In the genomic region with DNA sequence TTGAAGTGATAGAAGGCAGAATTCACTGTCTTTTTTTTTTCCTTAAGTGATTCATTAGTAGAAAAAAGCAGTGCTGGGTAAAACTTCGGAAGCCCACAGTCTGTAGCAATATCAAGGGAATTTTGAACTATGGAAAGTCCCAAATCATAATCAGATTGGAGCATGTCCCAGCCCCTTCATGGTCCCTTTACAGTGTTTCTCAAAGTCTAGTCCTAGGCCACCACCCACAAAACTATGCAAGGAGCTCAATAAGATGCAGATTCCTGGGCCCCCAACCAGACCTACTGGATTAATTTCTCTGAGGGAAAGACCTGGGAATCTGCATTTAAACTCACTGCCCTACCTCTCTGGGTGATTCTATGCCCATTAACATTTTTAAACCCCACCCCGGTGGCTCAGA, we compare ENCODE assay signal across 14 cellular contexts. TPM values are rescaled to one million over a fixed set of nuclear protein-coding genes. Genes with fewer than 3 reads are reported as not detected.
DNase-seq lines count a peak whose midpoint lies in the region; ATAC-seq and TF ChIP-seq lines count a peak whose summit lies in the region.
"Had no signal": no experiment of that assay in that cellular context is flagged by ENCODE, and none has a peak within 500 bp of the region (broad histone marks: within the 10 kb centered on the region; RNA-seq: fewer than 3 reads in every experiment).

No MANE protein-coding gene starts in this region.

- H3K36me3 ChIP-seq in upper lobe of left lung, result peaks cover 11 to 94% (median 63%) of the 10 kb centered on the region in 4 donors

- no peak for DNase-seq in activated naive CD8-positive, alpha-beta T cell treated with anti-CD3 and anti-CD28 coated beads, Interleukin-2, amount 10 ng/mL, durations not matched to agents 7 days and 5 days
- no peak for DNase-seq in activated naive CD8-positive, alpha-beta T cell treated with anti-CD3 and anti-CD28 coated beads for 36 hours
- peak; percentile 66 for DNase-seq in choroid plexus epithelial cell (ENCODE audit: low read depth)
- peak; percentile 42 to 78 for DNase-seq in lung microvascular endothelial cell (ENCODE audit: low read depth in 2 of 2)
- no peak for DNase-seq in upper lobe of left lung
- no peak for DNase-seq in stimulated activated CD4-positive, alpha-beta T cell treated with anti-CD3 and anti-CD28 coated beads, Interleukin-2, amount 100 ng/mL, for 24 hours
- DNase-seq in NCI-H2171 (lab: John Stamatoyannopoulos, UW), result no peak
- DNase-seq: ACHN; activated CD4-positive, alpha-beta T cell treated with anti-CD3 and anti-CD28 coated beads for 4 hours; activated effector memory CD4-positive, alpha-beta T cell treated with anti-CD3 and anti-CD28 coated beads, Interleukin-2, amount 50 U/mL, for 16 hours; dorsolateral prefrontal cortex; hypothalamus; naive B cell had no signal

- TF ChIP-seq POLR2A in upper lobe of left lung (IDR thresholded peaks at IDR 0.05), result no peak

- no peak overlapping the region for H3K4me3 Mint-ChIP-seq in activated naive CD8-positive, alpha-beta T cell treated with anti-CD3 and anti-CD28 coated beads, Interleukin-2, amount 10 ng/mL, durations not matched to agents 7 days and 5 days
- no peak overlapping the region for H3K4me3 Mint-ChIP-seq in activated naive CD8-positive, alpha-beta T cell treated with anti-CD3 and anti-CD28 coated beads for 36 hours
- H3K4me3 Mint-ChIP-seq: naive B cell had no signal

- H3K9me3 ChIP-seq in upper lobe of left lung, result no peaks in the 10 kb centered on the region

- TF ChIP-seq CTCF in choroid plexus epithelial cell (conservative IDR thresholded peaks at IDR 0.05; ENCODE audit: low read depth, low read length), result no peak
- TF ChIP-seq CTCF in upper lobe of left lung (IDR thresholded peaks at IDR 0.05), result no peak

- 57 to 60% methylated on average over 2 of the region's 2 CpGs for WGBS in upper lobe of left lung, 2 donors

- peak overlapping the region; percentile 31 for H3K27ac Mint-ChIP-seq in activated naive CD8-positive, alpha-beta T cell treated with anti-CD3 and anti-CD28 coated beads, Interleukin-2, amount 10 ng/mL, durations not matched to agents 7 days and 5 days
- H3K27ac Mint-ChIP-seq in activated naive CD8-positive, alpha-beta T cell treated with anti-CD3 and anti-CD28 coated beads for 36 hours, result no peak overlapping the region

- TF ChIP-seq EP300 in upper lobe of left lung (IDR thresholded peaks at IDR 0.05), result no peak

- H3K4me1 Mint-ChIP-seq in activated naive CD8-positive, alpha-beta T cell treated with anti-CD3 and anti-CD28 coated beads, Interleukin-2, amount 10 ng/mL, durations not matched to agents 7 days and 5 days, result peaks cover 68% of the 10 kb centered on the region
- peaks cover 29% of the 10 kb centered on the region for H3K4me1 Mint-ChIP-seq in activated naive CD8-positive, alpha-beta T cell treated with anti-CD3 and anti-CD28 coated beads for 36 hours

- H3K27ac ChIP-seq in upper lobe of left lung, result peak overlapping the region; percentile 58 to 92 (median 86)

- peaks cover 77% of the 10 kb centered on the region for H3K36me3 Mint-ChIP-seq in activated naive CD8-positive, alpha-beta T cell treated with anti-CD3 and anti-CD28 coated beads, Interleukin-2, amount 10 ng/mL, durations not matched to agents 7 days and 5 days
- H3K36me3 Mint-ChIP-seq in activated naive CD8-positive, alpha-beta T cell treated with anti-CD3 and anti-CD28 coated beads for 36 hours, result peaks cover 44% of the 10 kb centered on the region

- POLR2A ChIA-PET in activated naive CD8-positive, alpha-beta T cell treated with anti-CD3 and anti-CD28 coated beads, Interleukin-2, amount 10 ng/mL, durations not matched to agents 7 days and 5 days (lab: Charles Lee), result interaction anchor here (0.6 to 2.0 kb wide), 4 partner anchors 11 to 119 kb away, joined by 4 to 7 read pairs (median 4); no protein-coding TSS in a partner anchor

- no peaks in the 10 kb centered on the region for H3K9me3 Mint-ChIP-seq in activated naive CD8-positive, alpha-beta T cell treated with anti-CD3 and anti-CD28 coated beads, Interleukin-2, amount 10 ng/mL, durations not matched to agents 7 days and 5 days
- no peaks in the 10 kb centered on the region for H3K9me3 Mint-ChIP-seq in activated naive CD8-positive, alpha-beta T cell treated with anti-CD3 and anti-CD28 coated beads for 36 hours
- H3K9me3 Mint-ChIP-seq: naive B cell had no signal

- no peaks in the 10 kb centered on the region for H3K27me3 ChIP-seq in upper lobe of left lung
- H3K27me3 ChIP-seq: dorsolateral prefrontal cortex had no signal

- H3K4me1 ChIP-seq in upper lobe of left lung, result peaks cover 93 to 95% (median 94%) of the 10 kb centered on the region in 4 donors

- H3K27me3 Mint-ChIP-seq in activated naive CD8-positive, alpha-beta T cell treated with anti-CD3 and anti-CD28 coated beads, Interleukin-2, amount 10 ng/mL, durations not matched to agents 7 days and 5 days, result no peaks in the 10 kb centered on the region
- H3K27me3 Mint-ChIP-seq in activated naive CD8-positive, alpha-beta T cell treated with anti-CD3 and anti-CD28 coated beads for 36 hours, result no peaks in the 10 kb centered on the region
- H3K27me3 Mint-ChIP-seq: naive B cell had no signal

- H3K4me3 ChIP-seq in choroid plexus epithelial cell (ENCODE audit: low read depth, low read length) (no peak overlapping the region), upper lobe of left lung (no peak overlapping the region)
- H3K4me3 ChIP-seq: dorsolateral prefrontal cortex had no signal

- ATAC-seq in activated naive CD8-positive, alpha-beta T cell treated with anti-CD3 and anti-CD28 coated beads, Interleukin-2, amount 10 ng/mL, durations not matched to agents 7 days and 5 days (ENCODE audit: low read depth), result no peak
- ATAC-seq in upper lobe of left lung (ENCODE audit: low FRiP score in 2 of 2), result no peak
- ATAC-seq in GM19035 (IDR thresholded peaks at IDR 0.05; ENCODE audit: unreplicated experiment), result no peak

RNA-seq across cellular contexts. Expression of a gene that starts 22.5 kb away (rescaled TPM):
- 10 to 100 TPM; 72.2 to 80.8 TPM for total RNA-seq in activated naive CD8-positive, alpha-beta T cell treated with anti-CD3 and anti-CD28 coated beads, Interleukin-2, amount 10 ng/mL, durations not matched to agents 7 days and 5 days
- 10 to 100 TPM; 32.0 to 33.7 TPM for total RNA-seq in activated naive CD8-positive, alpha-beta T cell treated with anti-CD3 and anti-CD28 coated beads for 36 hours
- 70.2 and 177 TPM in 2 replicates for total RNA-seq in lung microvascular endothelial cell
- 100 to 1,000 TPM; 122 to 334 (median 173) TPM for total RNA-seq in upper lobe of left lung

Comparison
In these comparisons a context has a peak if more than half of its experiments do, and no peak if none do; other contexts are left out.
1. DNase-seq: peak in choroid plexus epithelial cell (single experiment) and lung microvascular endothelial cell (2 of 2); none in activated naive CD8-positive, alpha-beta T cell treated with anti-CD3 and anti-CD28 coated beads, Interleukin-2, amount 10 ng/mL, durations not matched to agents 7 days and 5 days (single experiment), activated naive CD8-positive, alpha-beta T cell treated with anti-CD3 and anti-CD28 coated beads for 36 hours (single experiment), upper lobe of left lung (0 of 2), stimulated activated CD4-positive, alpha-beta T cell treated with anti-CD3 and anti-CD28 coated beads, Interleukin-2, amount 100 ng/mL, for 24 hours (0 of 2) and NCI-H2171 (single experiment).